Comparison of ENCODE assay signal across 8 cellular contexts in genomic region chr12:7972269-7972668, GRCh38. TPM values are rescaled to one million over a fixed set of nuclear protein-coding genes. Genes with fewer than 3 reads are reported as not detected.
A peak's percentile ranks its signal among the peaks of the same experiment; 100 is the strongest.
DNase-seq lines count a peak whose midpoint lies in the region; ATAC-seq, FAIRE-seq and TF ChIP-seq lines count a peak whose summit lies in the region.
"Not testable (repeated sequence)": the region's sequence is repeated elsewhere in the genome, so short reads cannot be mapped to it uniquely, and the experiment has no call there.

No MANE protein-coding gene starts in this region.

- peak in 2 of 4 experiments; percentile 23 to 25 for ATAC-seq in T-cell (replicated peaks in 1 of 4)
- not testable (repeated sequence) for ATAC-seq in activated CD8-positive, alpha-beta memory T cell treated with anti-CD3 and anti-CD28 coated beads, Interleukin-2, amount 10 ng/mL, durations not matched to agents 7 days and 5 days
- ATAC-seq in activated naive CD8-positive, alpha-beta T cell treated with anti-CD3 and anti-CD28 coated beads, Interleukin-2, amount 50 U/mL, for 24 hours: peak; percentile 62
- ATAC-seq in natural killer cell treated with Interleukin-12 subunit alpha and Interleukin-12 subunit beta and Interleukin-15 and Interleukin-18, amount 100 ng/mL, for 72 hours: peak in 1 of 2 donors; percentile 31

- H3K4me1 ChIP-seq in BLaER1 treated with 17β-estradiol and CSF1 and Interleukin-3, amounts not matched to agents 10 nM and 100 nM: peaks cover 51 to 89% (median 86%) of the 10 kb centered on the region in 10 experiments
- peaks cover 28% of the 10 kb centered on the region for H3K4me1 ChIP-seq in left ventricle myocardium inferior

- H3K4me3 ChIP-seq in BLaER1 treated with 17β-estradiol and CSF1 and Interleukin-3, amounts not matched to agents 10 nM and 100 nM: peak overlapping the region in 6 of 10 experiments; percentile 31 to 47 (median 43); a peak in 10 of 20 replicates
- H3K4me3 ChIP-seq in left ventricle myocardium inferior: not testable (repeated sequence)

- H3K27ac ChIP-seq in BLaER1 treated with 17β-estradiol and CSF1 and Interleukin-3, amounts not matched to agents 10 nM and 100 nM: peak overlapping the region in 10 of 11 experiments; percentile 52 to 97 (median 90); a peak in 19 of 22 replicates
- H3K27ac ChIP-seq in left ventricle myocardium inferior (replicated peaks): peak overlapping the region; percentile 51

- H3K4me2 ChIP-seq in BLaER1 treated with 17β-estradiol and CSF1 and Interleukin-3, amounts not matched to agents 10 nM and 100 nM: peak overlapping the region; percentile 65 to 90 (median 86); a peak in 20 of 22 replicates

- H3K27ac Mint-ChIP-seq in T-cell: peak overlapping the region; percentile 91 to 93
- H3K27ac Mint-ChIP-seq in activated CD8-positive, alpha-beta memory T cell treated with anti-CD3 and anti-CD28 coated beads, Interleukin-2, amount 10 ng/mL, durations not matched to agents 7 days and 5 days: peak overlapping the region; percentile 93
- H3K27ac Mint-ChIP-seq in activated naive CD8-positive, alpha-beta T cell treated with anti-CD3 and anti-CD28 coated beads, Interleukin-2, amount 50 U/mL, for 24 hours: peak overlapping the region; percentile 98
- H3K27ac Mint-ChIP-seq in natural killer cell treated with Interleukin-12 subunit alpha and Interleukin-12 subunit beta and Interleukin-15 and Interleukin-18, amount 100 ng/mL, for 72 hours: peak overlapping the region; percentile 96 to 97
- H3K27ac Mint-ChIP-seq in stimulated activated naive CD8-positive, alpha-beta T cell treated with anti-CD3 and anti-CD28 coated beads, Interleukin-15, Interleukin-2, amounts not matched to agents 100 ng/mL and 50 ng/mL, for 24 hours: peak overlapping the region; percentile 93

- FAIRE-seq in GM19239 (lab: Jason Lieb, UNC): peak; percentile 98

- H3K4me1 Mint-ChIP-seq in T-cell: peaks cover 24 to 36% (median 31%) of the 10 kb centered on the region in 3 donors
- peaks cover 35% of the 10 kb centered on the region for H3K4me1 Mint-ChIP-seq in activated CD8-positive, alpha-beta memory T cell treated with anti-CD3 and anti-CD28 coated beads, Interleukin-2, amount 10 ng/mL, durations not matched to agents 7 days and 5 days
- H3K4me1 Mint-ChIP-seq in activated naive CD8-positive, alpha-beta T cell treated with anti-CD3 and anti-CD28 coated beads, Interleukin-2, amount 50 U/mL, for 24 hours: peaks cover 43% of the 10 kb centered on the region
- peaks cover 17 to 22% of the 10 kb centered on the region in 2 donors for H3K4me1 Mint-ChIP-seq in natural killer cell treated with Interleukin-12 subunit alpha and Interleukin-12 subunit beta and Interleukin-15 and Interleukin-18, amount 100 ng/mL, for 72 hours (ENCODE audit: low read depth in 2 of 2)
- H3K4me1 Mint-ChIP-seq in stimulated activated naive CD8-positive, alpha-beta T cell treated with anti-CD3 and anti-CD28 coated beads, Interleukin-15, Interleukin-2, amounts not matched to agents 100 ng/mL and 50 ng/mL, for 24 hours (ENCODE audit: low read depth): peaks cover 38% of the 10 kb centered on the region

- peaks cover 0 to 13% (median 0%) of the 10 kb centered on the region in 11 experiments; a peak in 5 of 22 replicates for H3K9me3 ChIP-seq in BLaER1 treated with 17β-estradiol and CSF1 and Interleukin-3, amounts not matched to agents 10 nM and 100 nM (replicated peaks in 1 of 11)
- H3K9me3 ChIP-seq in left ventricle myocardium inferior (replicated peaks): not testable (repeated sequence)

- POLR2A ChIA-PET in T-cell (lab: Charles Lee): interaction anchor here in 1 of 2 donors (0.6 kb wide), 3 partner anchors 11 to 110 kb away, joined by 3 to 4 read pairs (median 3); no protein-coding TSS in a partner anchor

- CTCF ChIA-PET in T-cell (lab: Charles Lee): interaction anchor here in 1 of 2 donors (1.9 kb wide), 1 partner anchor 39 kb away, joined by 4 read pairs; no protein-coding TSS in a partner anchor
- CTCF ChIA-PET in activated CD8-positive, alpha-beta memory T cell treated with anti-CD3 and anti-CD28 coated beads, Interleukin-2, amount 10 ng/mL, durations not matched to agents 7 days and 5 days (lab: Charles Lee): interaction anchor here (1.2 to 2.8 kb wide), 5 partner anchors 11 to 39 kb away, joined by 4 to 18 read pairs (median 6); no protein-coding TSS in a partner anchor

- H3K9ac ChIP-seq in BLaER1 treated with 17β-estradiol and CSF1 and Interleukin-3, amounts not matched to agents 10 nM and 100 nM: peak overlapping the region in 9 of 11 experiments; percentile 47 to 84 (median 75); a peak in 17 of 22 replicates

- not testable (repeated sequence) for H3K27me3 Mint-ChIP-seq in T-cell; activated CD8-positive, alpha-beta memory T cell treated with anti-CD3 and anti-CD28 coated beads, Interleukin-2, amount 10 ng/mL, durations not matched to agents 7 days and 5 days; activated naive CD8-positive, alpha-beta T cell treated with anti-CD3 and anti-CD28 coated beads, Interleukin-2, amount 50 U/mL, for 24 hours; natural killer cell treated with Interleukin-12 subunit alpha and Interleukin-12 subunit beta and Interleukin-15 and Interleukin-18, amount 100 ng/mL, for 72 hours; stimulated activated naive CD8-positive, alpha-beta T cell treated with anti-CD3 and anti-CD28 coated beads, Interleukin-15, Interleukin-2, amounts not matched to agents 100 ng/mL and 50 ng/mL, for 24 hours

- not testable (repeated sequence) for H3K9me3 Mint-ChIP-seq in T-cell; activated CD8-positive, alpha-beta memory T cell treated with anti-CD3 and anti-CD28 coated beads, Interleukin-2, amount 10 ng/mL, durations not matched to agents 7 days and 5 days (ENCODE audit: low read depth); activated naive CD8-positive, alpha-beta T cell treated with anti-CD3 and anti-CD28 coated beads, Interleukin-2, amount 50 U/mL, for 24 hours; natural killer cell treated with Interleukin-12 subunit alpha and Interleukin-12 subunit beta and Interleukin-15 and Interleukin-18, amount 100 ng/mL, for 72 hours; stimulated activated naive CD8-positive, alpha-beta T cell treated with anti-CD3 and anti-CD28 coated beads, Interleukin-15, Interleukin-2, amounts not matched to agents 100 ng/mL and 50 ng/mL, for 24 hours

- peak overlapping the region; percentile 67 to 77 (median 73) for H3K4me3 Mint-ChIP-seq in T-cell
- peak overlapping the region; percentile 71 for H3K4me3 Mint-ChIP-seq in activated CD8-positive, alpha-beta memory T cell treated with anti-CD3 and anti-CD28 coated beads, Interleukin-2, amount 10 ng/mL, durations not matched to agents 7 days and 5 days
- peak overlapping the region; percentile 76 for H3K4me3 Mint-ChIP-seq in activated naive CD8-positive, alpha-beta T cell treated with anti-CD3 and anti-CD28 coated beads, Interleukin-2, amount 50 U/mL, for 24 hours
- H3K4me3 Mint-ChIP-seq in natural killer cell treated with Interleukin-12 subunit alpha and Interleukin-12 subunit beta and Interleukin-15 and Interleukin-18, amount 100 ng/mL, for 72 hours: peak overlapping the region; percentile 55
- peak overlapping the region; percentile 74 for H3K4me3 Mint-ChIP-seq in stimulated activated naive CD8-positive, alpha-beta T cell treated with anti-CD3 and anti-CD28 coated beads, Interleukin-15, Interleukin-2, amounts not matched to agents 100 ng/mL and 50 ng/mL, for 24 hours

- H3K36me3 Mint-ChIP-seq in T-cell; activated naive CD8-positive, alpha-beta T cell treated with anti-CD3 and anti-CD28 coated beads, Interleukin-2, amount 50 U/mL, for 24 hours (ENCODE audit: low read depth); natural killer cell treated with Interleukin-12 subunit alpha and Interleukin-12 subunit beta and Interleukin-15 and Interleukin-18, amount 100 ng/mL, for 72 hours; stimulated activated naive CD8-positive, alpha-beta T cell treated with anti-CD3 and anti-CD28 coated beads, Interleukin-15, Interleukin-2, amounts not matched to agents 100 ng/mL and 50 ng/mL, for 24 hours (ENCODE audit: low read depth): not testable (repeated sequence)
- H3K36me3 Mint-ChIP-seq in activated CD8-positive, alpha-beta memory T cell treated with anti-CD3 and anti-CD28 coated beads, Interleukin-2, amount 10 ng/mL, durations not matched to agents 7 days and 5 days: peaks cover 10% of the 10 kb centered on the region

- H4K20me1 ChIP-seq in BLaER1 treated with 17β-estradiol and CSF1 and Interleukin-3, amounts not matched to agents 10 nM and 100 nM: not testable (repeated sequence)

- not testable (repeated sequence) for TF ChIP-seq CTCF in left ventricle myocardium inferior (IDR thresholded peaks at IDR 0.05; ENCODE audit: borderline replicate concordance)

- intact Hi-C loops in left ventricle myocardium inferior (cut with micrococcal nuclease): not testable (repeated sequence)

- H3K36me3 ChIP-seq in BLaER1 treated with 17β-estradiol and CSF1 and Interleukin-3, amounts not matched to agents 10 nM and 100 nM: peaks cover 0 to 16% (median 4%) of the 10 kb centered on the region in 11 experiments; a peak in 8 of 22 replicates
- not testable (repeated sequence) for H3K36me3 ChIP-seq in left ventricle myocardium inferior

- not testable (repeated sequence) for DNase-seq in GM19239 (ENCODE audit: insufficient read length, low spot score); T-cell; activated CD8-positive, alpha-beta memory T cell treated with anti-CD3 and anti-CD28 coated beads, Interleukin-2, amount 10 ng/mL, durations not matched to agents 7 days and 5 days; activated naive CD8-positive, alpha-beta T cell treated with anti-CD3 and anti-CD28 coated beads, Interleukin-2, amount 50 U/mL, for 24 hours; left ventricle myocardium inferior; natural killer cell treated with Interleukin-12 subunit alpha and Interleukin-12 subunit beta and Interleukin-15 and Interleukin-18, amount 100 ng/mL, for 72 hours (ENCODE audit: low spot score)

- not testable (repeated sequence) for H3K27me3 ChIP-seq in BLaER1 treated with 17β-estradiol and CSF1 and Interleukin-3, amounts not matched to agents 10 nM and 100 nM
- H3K27me3 ChIP-seq in left ventricle myocardium inferior (ENCODE audit: low read depth): peaks cover 20% of the 10 kb centered on the region

RNA-seq across cellular contexts. Expression of gene SLC2A3, which starts 36.3 kb away (rescaled TPM):
- 100 to 1,000 TPM; 125 to 803 (median 160) TPM for total RNA-seq in T-cell
- total RNA-seq in activated CD8-positive, alpha-beta memory T cell treated with anti-CD3 and anti-CD28 coated beads, Interleukin-2, amount 10 ng/mL, durations not matched to agents 7 days and 5 days: 100 to 1,000 TPM; 193 to 290 TPM
- 13.7 TPM for total RNA-seq in left ventricle myocardium inferior
- 100 to 1,000 TPM; 250 to 356 TPM for total RNA-seq in natural killer cell treated with Interleukin-12 subunit alpha and Interleukin-12 subunit beta and Interleukin-15 and Interleukin-18, amount 100 ng/mL, for 72 hours
